In the genomic region with DNA sequence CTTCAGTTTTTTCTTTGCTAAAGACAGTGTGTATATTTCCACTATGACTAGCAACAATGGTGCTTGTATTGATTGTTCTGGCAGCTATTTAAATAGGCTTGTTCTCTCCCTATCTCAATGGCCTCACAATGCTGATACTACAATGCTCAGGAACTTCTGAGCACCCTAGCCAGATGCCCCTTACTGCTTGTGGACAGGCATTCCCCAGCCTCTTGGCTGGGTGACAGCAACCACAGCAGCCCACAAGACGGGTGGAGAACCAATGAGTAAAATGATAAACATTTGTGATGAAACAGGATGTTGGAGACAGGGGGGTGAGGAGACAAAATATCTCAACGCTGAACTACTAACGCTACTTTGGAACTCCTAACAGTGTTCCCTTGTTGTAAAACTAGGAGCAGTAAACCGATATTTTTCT, we compare ENCODE assay signal across 7 cellular contexts. TPM values are rescaled to one million over a fixed set of nuclear protein-coding genes. Genes with fewer than 3 reads are reported as not detected.
DNase-seq lines count a peak whose midpoint lies in the region; ATAC-seq and TF ChIP-seq lines count a peak whose summit lies in the region.

No MANE protein-coding gene starts in this region.

- CTCF ChIA-PET in PC-3 (lab: Charles Lee): no interaction called here

- H3K27ac ChIP-seq in PC-3 (ENCODE audit: low read length): peak overlapping the region; percentile 92

- no peaks in the 10 kb centered on the region for H3K9me3 ChIP-seq in PC-3 (ENCODE audit: low read length)

- ATAC-seq in GM18873 (IDR thresholded peaks at IDR 0.05; ENCODE audit: low FRiP score, unreplicated experiment) (peak; percentile 39), HG03066 (IDR thresholded peaks at IDR 0.05; ENCODE audit: low read depth, unreplicated experiment) (peak; percentile 68), PC-3 (peak; percentile 92), Right ventricle myocardium inferior (peak; percentile 82)
- ATAC-seq in activated T-helper 17 cell treated with anti-CD3 and anti-CD28 coated beads, Interleukin-2, amount 50 U/mL, for 72 hours (replicated peaks): peak; percentile 74

- POLR2A ChIA-PET in PC-3 (lab: Charles Lee; ENCODE audit: unreplicated experiment): no interaction called here

- no peaks in the 10 kb centered on the region for H3K27me3 Mint-ChIP-seq in activated T-helper 17 cell treated with anti-CD3 and anti-CD28 coated beads, Interleukin-2, amount 50 U/mL, for 72 hours

- no peaks in the 10 kb centered on the region for H3K36me3 ChIP-seq in PC-3 (ENCODE audit: low read depth, low read length)

- peak overlapping the region; percentile 93 for H3K27ac Mint-ChIP-seq in activated T-helper 17 cell treated with anti-CD3 and anti-CD28 coated beads, Interleukin-2, amount 50 U/mL, for 72 hours

- H3K9ac ChIP-seq in PC-3 (ENCODE audit: low read length): peak overlapping the region; percentile 71

- no TSS peak for BruUV-seq in PC-3 (replicated peaks; lab: Mats Ljungman, UMichigan)

- H4K20me1 ChIP-seq in PC-3 (ENCODE audit: low read length): no peaks in the 10 kb centered on the region

- peaks cover 51% of the 10 kb centered on the region for H3K79me2 ChIP-seq in PC-3 (ENCODE audit: low read length)

- H2AFZ ChIP-seq in PC-3 (ENCODE audit: low read length): no peak overlapping the region

- DNase-seq in PC-3 (peak; percentile 92), Right ventricle myocardium inferior (ENCODE audit: missing footprints) (peak; percentile 74), retina (no peak)
- peak; percentile 36 for DNase-seq in stimulated activated CD4-positive, alpha-beta T cell treated with anti-CD3 and anti-CD28 coated beads, Interleukin-12 subunit alpha, Interleukin-12 subunit beta, amount 100 ng/mL, for 4 hours

- no peak overlapping the region for H3K4me3 Mint-ChIP-seq in activated T-helper 17 cell treated with anti-CD3 and anti-CD28 coated beads, Interleukin-2, amount 50 U/mL, for 72 hours

- peak overlapping the region; percentile 58; the same call in 1 of the 2 replicates for H3K4me3 ChIP-seq in PC-3 (ENCODE audit: low read length)

- peaks cover 33% of the 10 kb centered on the region for H3K4me1 ChIP-seq in PC-3 (ENCODE audit: insufficient read depth, low read length)

- peaks cover 49% of the 10 kb centered on the region for H3K36me3 Mint-ChIP-seq in activated T-helper 17 cell treated with anti-CD3 and anti-CD28 coated beads, Interleukin-2, amount 50 U/mL, for 72 hours (ENCODE audit: low read depth)

- intact Hi-C loops in PC-3 (cut with micrococcal nuclease) (loop anchor here (2.0 to 10.0 kb wide), 3 partner anchors 40 to 428 kb away; no protein-coding TSS in a partner anchor), Right ventricle myocardium inferior (cut with DNase I) (no loop called here)

- H3K27me3 ChIP-seq in PC-3 (ENCODE audit: low read length): no peaks in the 10 kb centered on the region

- TF ChIP-seq CTCF in PC-3 (conservative IDR thresholded peaks at IDR 0.05; ENCODE audit: low read depth, low read length): no peak

- peak overlapping the region; percentile 76 for H3K4me2 ChIP-seq in PC-3 (ENCODE audit: low read length)

- peaks cover 41% of the 10 kb centered on the region for H3K4me1 Mint-ChIP-seq in activated T-helper 17 cell treated with anti-CD3 and anti-CD28 coated beads, Interleukin-2, amount 50 U/mL, for 72 hours

- H3K9me2 ChIP-seq in PC-3 (replicated peaks; ENCODE audit: low read length): no peaks in the 10 kb centered on the region

- no peaks in the 10 kb centered on the region for H3F3A ChIP-seq in PC-3 (ENCODE audit: low read length, unreplicated experiment)

- no peaks in the 10 kb centered on the region for H3K9me3 Mint-ChIP-seq in activated T-helper 17 cell treated with anti-CD3 and anti-CD28 coated beads, Interleukin-2, amount 50 U/mL, for 72 hours

RNA-seq across cellular contexts. Expression of a gene that starts 42.3 kb away (rescaled TPM):
- total RNA-seq in PC-3 (2014; rRNA removed) (9.1 and 11.9 TPM in 2 replicates), Right ventricle myocardium inferior (12.6 TPM)
- total RNA-seq in activated T-helper 17 cell treated with anti-CD3 and anti-CD28 coated beads, Interleukin-2, amount 50 U/mL, for 72 hours: 10 to 100 TPM; 33.0 to 53.5 TPM

Comparison
In these comparisons a context has a peak if more than half of its experiments do, and no peak if none do; other contexts are left out.
1. ATAC-seq: peak in every context shown above with its lines; median percentile 92 in PC-3; 82 in Right ventricle myocardium inferior; 74 in activated T-helper 17 cell treated with anti-CD3 and anti-CD28 coated beads, Interleukin-2, amount 50 U/mL, for 72 hours; 68 in HG03066; 39 in GM18873.